1 cellular context compared by ENCODE assay signal in genomic region chr20:22312744-22313346, GRCh38.
TF ChIP-seq lines count a peak whose summit lies in the region.

No MANE protein-coding gene starts in this region.

TF ChIP-seq in HepG2, 621 proteins besides CTCF, POLR2A, EP300 and RAD21 (continued from another document):
- TF ChIP-seq, protein P1, sequence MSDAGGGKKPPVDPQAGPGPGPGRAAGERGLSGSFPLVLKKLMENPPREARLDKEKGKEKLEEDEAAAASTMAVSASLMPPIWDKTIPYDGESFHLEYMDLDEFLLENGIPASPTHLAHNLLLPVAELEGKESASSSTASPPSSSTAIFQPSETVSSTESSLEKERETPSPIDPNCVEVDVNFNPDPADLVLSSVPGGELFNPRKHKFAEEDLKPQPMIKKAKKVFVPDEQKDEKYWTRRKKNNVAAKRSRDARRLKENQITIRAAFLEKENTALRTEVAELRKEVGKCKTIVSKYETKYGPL (CRISPR knock-in tag; IDR thresholded peaks at IDR 0.05): no peak
- no peak for TF ChIP-seq ZNF615 (CRISPR knock-in tag; IDR thresholded peaks at IDR 0.05; ENCODE audit: borderline replicate concordance)
